ENCODE assay signal across 11 cellular contexts in genomic region chr19:5586300-5587070, GRCh38. TPM values are rescaled to one million over a fixed set of nuclear protein-coding genes. Genes with fewer than 3 reads are reported as not detected.
DNase-seq lines count a peak whose midpoint lies in the region; ATAC-seq, FAIRE-seq and TF ChIP-seq lines count a peak whose summit lies in the region.
"Had no signal": no experiment of that assay in that cellular context is flagged by ENCODE, and none has a peak within 500 bp of the region (broad histone marks: within the 10 kb centered on the region; RNA-seq: fewer than 3 reads in every experiment).

No MANE protein-coding gene starts in this region.

- in situ Hi-C loops in HepG2 (cut with HindIII; ENCODE audit: extremely low pct_ligation_motif_present, low pct_unique_long_range_greater_than_20kb), result no loop called here

- H3K79me2 ChIP-seq in HepG2 (ENCODE audit: insufficient read depth, low read length) (no peaks in the 10 kb centered on the region), PC-9 (ENCODE audit: low read depth) (no peaks in the 10 kb centered on the region)

- ATAC-seq in activated CD8-positive, alpha-beta T cell treated with anti-CD3 and anti-CD28 coated beads for 36 hours, result peak; percentile 45
- ATAC-seq in activated CD8-positive, alpha-beta T cell treated with anti-CD3 and anti-CD28 coated beads, Interleukin-2, amount 10 ng/mL, durations not matched to agents 7 days and 5 days, result no peak
- ATAC-seq in HepG2 (no peak), GM18502 (IDR thresholded peaks at IDR 0.05; ENCODE audit: poor library complexity, unreplicated experiment) (no peak)
- no peak for ATAC-seq in stimulated activated naive CD8-positive, alpha-beta T cell treated with anti-CD3 and anti-CD28 coated beads, Interleukin-15, Interleukin-2, amounts not matched to agents 100 U/mL and 50 U/mL, for 24 hours

- TF ChIP-seq POLR2A in HepG2 (IDR thresholded peaks at IDR 0.05; ENCODE audit: insufficient read depth in 1 of 2, low read depth in 2 of 2, low read length in 2 of 2), result no peak

- no peaks in the 10 kb centered on the region for H3K9me2 ChIP-seq in PC-9 (ENCODE audit: insufficient read depth)

- peak overlapping the region; percentile 59 for H3K27ac ChIP-seq in angular gyrus (ENCODE audit: low read depth, low read length)
- no peak overlapping the region for H3K27ac ChIP-seq in HepG2 (ENCODE audit: extremely low read length, insufficient read depth, low read length)
- H3K27ac ChIP-seq in PC-9, result no peak overlapping the region
- H3K27ac ChIP-seq: brain microvascular endothelial cell, uterus had no signal

- H2AFZ ChIP-seq in HepG2 (ENCODE audit: low read length) (no peak overlapping the region), PC-9 (no peak overlapping the region)

- no peaks in the 10 kb centered on the region for H3K27me3 Mint-ChIP-seq in activated CD8-positive, alpha-beta T cell treated with anti-CD3 and anti-CD28 coated beads for 36 hours
- no peaks in the 10 kb centered on the region for H3K27me3 Mint-ChIP-seq in activated CD8-positive, alpha-beta T cell treated with anti-CD3 and anti-CD28 coated beads, Interleukin-2, amount 10 ng/mL, durations not matched to agents 7 days and 5 days (ENCODE audit: low read depth)

- CTCF ChIA-PET in activated CD8-positive, alpha-beta T cell treated with anti-CD3 and anti-CD28 coated beads for 36 hours (lab: Charles Lee), result interaction anchor here (1.0 kb wide), 1 partner anchor 103 kb away, joined by 5 read pairs; the partner anchor contains the start of gene RPL36
- CTCF ChIA-PET in activated CD8-positive, alpha-beta T cell treated with anti-CD3 and anti-CD28 coated beads, Interleukin-2, amount 10 ng/mL, durations not matched to agents 7 days and 5 days (lab: Charles Lee), result interaction anchor here (1.1 kb wide), 1 partner anchor 39 kb away, joined by 3 read pairs; no protein-coding TSS in a partner anchor
- CTCF ChIA-PET in HepG2 (lab: Yijun Ruan, JAX; ENCODE audit: low intra/inter-chr PET ratio, low total read pairs) (no interaction called here), PC-9 (lab: Charles Lee) (no interaction called here)

- H3F3A ChIP-seq in PC-9 (ENCODE audit: insufficient read depth, low read depth), result no peaks in the 10 kb centered on the region

- H3K36me3 Mint-ChIP-seq in activated CD8-positive, alpha-beta T cell treated with anti-CD3 and anti-CD28 coated beads for 36 hours (ENCODE audit: low read depth), result peaks cover 40% of the 10 kb centered on the region
- peaks cover 32% of the 10 kb centered on the region for H3K36me3 Mint-ChIP-seq in activated CD8-positive, alpha-beta T cell treated with anti-CD3 and anti-CD28 coated beads, Interleukin-2, amount 10 ng/mL, durations not matched to agents 7 days and 5 days (ENCODE audit: low read depth)

- no peak overlapping the region for H3K4me3 Mint-ChIP-seq in activated CD8-positive, alpha-beta T cell treated with anti-CD3 and anti-CD28 coated beads for 36 hours
- H3K4me3 Mint-ChIP-seq in activated CD8-positive, alpha-beta T cell treated with anti-CD3 and anti-CD28 coated beads, Interleukin-2, amount 10 ng/mL, durations not matched to agents 7 days and 5 days, result no peak overlapping the region

- no peaks in the 10 kb centered on the region for H3K9me3 Mint-ChIP-seq in activated CD8-positive, alpha-beta T cell treated with anti-CD3 and anti-CD28 coated beads for 36 hours
- H3K9me3 Mint-ChIP-seq in activated CD8-positive, alpha-beta T cell treated with anti-CD3 and anti-CD28 coated beads, Interleukin-2, amount 10 ng/mL, durations not matched to agents 7 days and 5 days (ENCODE audit: insufficient read depth), result no peaks in the 10 kb centered on the region

- H3K4me2 ChIP-seq in HepG2 (ENCODE audit: low read depth, low read length) (no peak overlapping the region), PC-9 (no peak overlapping the region)

- H4K20me1 ChIP-seq in HepG2 (ENCODE audit: insufficient read depth, low read length), result no peaks in the 10 kb centered on the region
- H4K20me1 ChIP-seq in PC-9 (ENCODE audit: insufficient read depth), result no peaks in the 10 kb centered on the region

- 89% methylated on average over 15 of the region's 26 CpGs for WGBS in HepG2 (ENCODE audit: low lambda C conversion rate)

- H3K4me3 ChIP-seq in HepG2 (replicated peaks in 1 of 3; ENCODE audit: insufficient read depth in 1 of 3, low read depth in 2 of 3, low read length in 3 of 3), result no peak overlapping the region
- no peak overlapping the region for H3K4me3 ChIP-seq in PC-9
- H3K4me3 ChIP-seq: uterus had no signal

- DNase-seq in activated CD8-positive, alpha-beta T cell treated with anti-CD3 and anti-CD28 coated beads for 36 hours, result no peak
- no peak for DNase-seq in activated CD8-positive, alpha-beta T cell treated with anti-CD3 and anti-CD28 coated beads, Interleukin-2, amount 10 ng/mL, durations not matched to agents 7 days and 5 days
- DNase-seq in HepG2 (ENCODE audit: low spot score) (no peak), SW 1271 (lab: John Stamatoyannopoulos, UW) (no peak), PC-9 (no peak)
- peak; percentile 10 for DNase-seq in stimulated activated naive CD8-positive, alpha-beta T cell treated with anti-CD3 and anti-CD28 coated beads, Interleukin-15, Interleukin-2, amounts not matched to agents 100 U/mL and 50 U/mL, for 24 hours

- BruUV-seq in HepG2 (replicated peaks; lab: Mats Ljungman, UMichigan), result no TSS peak
- BruUV-seq in PC-9 (replicated peaks; lab: Mats Ljungman, UMichigan), result no TSS peak

- POLR2A ChIA-PET in activated CD8-positive, alpha-beta T cell treated with anti-CD3 and anti-CD28 coated beads for 36 hours (lab: Charles Lee), result interaction anchor here (0.6 to 1.6 kb wide), 5 partner anchors 9 to 101 kb away, joined by 3 to 5 read pairs (median 3); no protein-coding TSS in a partner anchor
- POLR2A ChIA-PET in activated CD8-positive, alpha-beta T cell treated with anti-CD3 and anti-CD28 coated beads, Interleukin-2, amount 10 ng/mL, durations not matched to agents 7 days and 5 days (lab: Charles Lee), result interaction anchor here (0.5 kb wide), 1 partner anchor 1044 kb away, joined by 3 read pairs; no protein-coding TSS in a partner anchor
- POLR2A ChIA-PET in HepG2 (lab: Yijun Ruan, JAX) (no interaction called here), PC-9 (lab: Charles Lee; ENCODE audit: unreplicated experiment) (no interaction called here)

- no peak for FAIRE-seq in HepG2 (lab: Jason Lieb, UNC)
- FAIRE-seq: GM19239 had no signal

- no peak overlapping the region for H3K9ac ChIP-seq in HepG2 (ENCODE audit: insufficient read depth, low read depth, low read length)

- peaks cover 27 to 48% of the 10 kb centered on the region in 2 experiments; a peak in 4 of 5 replicates for H3K36me3 ChIP-seq in HepG2 (replicated peaks in 1 of 2; ENCODE audit: control insufficient read depth in 1 of 2, insufficient read depth in 2 of 2, low read length in 2 of 2)
- H3K36me3 ChIP-seq in PC-9 (ENCODE audit: low read depth), result no peaks in the 10 kb centered on the region
- H3K36me3 ChIP-seq: uterus had no signal

- peaks cover 17% of the 10 kb centered on the region for H3K4me1 ChIP-seq in HepG2 (ENCODE audit: insufficient read depth, low read length)
- H3K4me1 ChIP-seq in PC-9 (replicated peaks; ENCODE audit: insufficient read depth), result no peaks in the 10 kb centered on the region
- H3K4me1 ChIP-seq: uterus had no signal

- H3K4me1 Mint-ChIP-seq in activated CD8-positive, alpha-beta T cell treated with anti-CD3 and anti-CD28 coated beads for 36 hours (ENCODE audit: low read depth), result peaks cover 20% of the 10 kb centered on the region
- H3K4me1 Mint-ChIP-seq in activated CD8-positive, alpha-beta T cell treated with anti-CD3 and anti-CD28 coated beads, Interleukin-2, amount 10 ng/mL, durations not matched to agents 7 days and 5 days (ENCODE audit: low read depth), result peaks cover 13% of the 10 kb centered on the region

- no peak for TF ChIP-seq CTCF in activated CD8-positive, alpha-beta T cell treated with anti-CD3 and anti-CD28 coated beads for 36 hours (IDR thresholded peaks at IDR 0.05)
- TF ChIP-seq CTCF in HepG2 (CRISPR knock-in tag; IDR thresholded peaks at IDR 0.05), result no peak
- TF ChIP-seq CTCF in PC-9 (conservative IDR thresholded peaks at IDR 0.05), result no peak

- TF ChIP-seq EP300 in HepG2 (IDR thresholded peaks at IDR 0.05; ENCODE audit: low read depth in 2 of 2, low read length in 2 of 2) (no peak), HepG2 (CRISPR knock-in tag; IDR thresholded peaks at IDR 0.05; ENCODE audit: borderline replicate concordance) (no peak)

- no peak for TF ChIP-seq RAD21 in HepG2 (CRISPR knock-in tag; IDR thresholded peaks at IDR 0.05)

- H3K9me3 ChIP-seq in HepG2 (ENCODE audit: low read length) (no peaks in the 10 kb centered on the region), PC-9 (ENCODE audit: insufficient read depth, low read depth) (no peaks in the 10 kb centered on the region)
- H3K9me3 ChIP-seq: uterus had no signal

- no peaks in the 10 kb centered on the region for H3K27me3 ChIP-seq in HepG2 (ENCODE audit: control insufficient read depth in 1 of 2, insufficient read depth in 2 of 2, low read length in 2 of 2)
- no peaks in the 10 kb centered on the region for H3K27me3 ChIP-seq in PC-9 (ENCODE audit: insufficient read depth, low read depth)
- H3K27me3 ChIP-seq: brain microvascular endothelial cell, uterus had no signal

- peak overlapping the region; percentile 52 for H3K27ac Mint-ChIP-seq in activated CD8-positive, alpha-beta T cell treated with anti-CD3 and anti-CD28 coated beads for 36 hours
- no peak overlapping the region for H3K27ac Mint-ChIP-seq in activated CD8-positive, alpha-beta T cell treated with anti-CD3 and anti-CD28 coated beads, Interleukin-2, amount 10 ng/mL, durations not matched to agents 7 days and 5 days

- intact Hi-C loops in activated CD8-positive, alpha-beta T cell treated with anti-CD3 and anti-CD28 coated beads for 36 hours (cut with micrococcal nuclease), result no loop called here
- intact Hi-C loops in HepG2 (cut with micrococcal nuclease; ENCODE audit: unreplicated experiment) (no loop called here), PC-9 (cut with micrococcal nuclease; ENCODE audit: unreplicated experiment) (no loop called here)

RNA-seq across cellular contexts. Expression of gene TINCR, which starts 18.7 kb away (rescaled TPM):
- under 1 TPM; 0.38 to 0.50 TPM for total RNA-seq in activated CD8-positive, alpha-beta T cell treated with anti-CD3 and anti-CD28 coated beads for 36 hours
- under 1 TPM; 0.26 to 0.68 TPM for total RNA-seq in activated CD8-positive, alpha-beta T cell treated with anti-CD3 and anti-CD28 coated beads, Interleukin-2, amount 10 ng/mL, durations not matched to agents 7 days and 5 days
- total RNA-seq in HepG2 (2016; rRNA removed; fragmentation: Illumina TruSeq; extraction: Trizol) (0.04 and 0.33 TPM in 2 replicates), PC-9 (2021) (4.4 and 8.0 TPM in 2 replicates)
- not detected in 2 replicates for total RNA-seq in HepG2 (2016; cell fraction: cytosol; rRNA removed; fragmentation: Illumina TruSeq; extraction: Trizol; ENCODE audit: low read depth)
- total RNA-seq in HepG2 (2016; cell fraction: insoluble cytoplasmic fraction; rRNA removed; fragmentation: Illumina TruSeq; extraction: Trizol), result 0.28 and 0.39 TPM in 2 replicates
- total RNA-seq in HepG2 (2016; cell fraction: membrane; rRNA removed; fragmentation: Illumina TruSeq; extraction: Trizol), result 0.07 TPM in 1 of 2 replicates, not detected in the other
- 0.09 TPM in 1 of 2 replicates, not detected in the other for total RNA-seq in HepG2 (2016; cell fraction: nucleus; rRNA removed; fragmentation: Illumina TruSeq; extraction: Trizol)
- polyA plus RNA-seq in HepG2 (2011; rRNA removed), result 0.17 and 0.30 TPM in 2 replicates
- polyA plus RNA-seq in HepG2 (2011; cell fraction: cytosol; rRNA removed), result 0.15 and 0.22 TPM in 2 replicates
- 0.53 and 0.68 TPM in 2 replicates for polyA plus RNA-seq in HepG2 (2011; cell fraction: nucleus; rRNA removed)
- 0.08 and 0.59 TPM in 2 replicates for polyA plus RNA-seq in HepG2 (2012)
- 0.03 and 0.40 TPM in 2 replicates for polyA plus RNA-seq in HepG2 (2016; cell fraction: cytosol; fragmentation: Illumina TruSeq; extraction: Trizol; ENCODE audit: low read depth)
- polyA plus RNA-seq in HepG2 (2016; cell fraction: insoluble cytoplasmic fraction; fragmentation: Illumina TruSeq; extraction: Trizol; ENCODE audit: low read depth), result 0.17 TPM in 1 of 2 replicates, not detected in the other
- 0.12 and 0.14 TPM in 2 replicates for polyA plus RNA-seq in HepG2 (2016; cell fraction: membrane; fragmentation: Illumina TruSeq; extraction: Trizol; ENCODE audit: low read depth)
- 0.12 and 0.45 TPM in 2 replicates for polyA plus RNA-seq in HepG2 (2016; cell fraction: nucleus; fragmentation: Illumina TruSeq; extraction: Trizol; ENCODE audit: insufficient read depth, low read depth)
- 0.30 and 7.6 TPM in 2 replicates for polyA minus RNA-seq in HepG2 (2011; rRNA and poly(A)+ RNA removed; ENCODE audit: low replicate concordance)
- not detected in 2 replicates for polyA minus RNA-seq in HepG2 (2011; cell fraction: cytosol; rRNA and poly(A)+ RNA removed)
- 0.62 TPM in 1 of 2 replicates, not detected in the other for polyA minus RNA-seq in HepG2 (2011; cell fraction: nucleus; rRNA and poly(A)+ RNA removed)

RNA-seq across cellular contexts. Expression of gene SAFB2, which starts 36.1 kb away (rescaled TPM):
- total RNA-seq in activated CD8-positive, alpha-beta T cell treated with anti-CD3 and anti-CD28 coated beads for 36 hours, result 10 to 100 TPM; 70.8 to 78.0 TPM
- 10 to 100 TPM; 84.2 to 96.6 TPM for total RNA-seq in activated CD8-positive, alpha-beta T cell treated with anti-CD3 and anti-CD28 coated beads, Interleukin-2, amount 10 ng/mL, durations not matched to agents 7 days and 5 days
- total RNA-seq in HepG2 (2016; rRNA removed; fragmentation: Illumina TruSeq; extraction: Trizol), result 22.9 and 31.5 TPM in 2 replicates
- 28.6 and 30.0 TPM in 2 replicates for total RNA-seq in HepG2 (2016; cell fraction: cytosol; rRNA removed; fragmentation: Illumina TruSeq; extraction: Trizol; ENCODE audit: low read depth)
- 16.7 and 28.5 TPM in 2 replicates for total RNA-seq in HepG2 (2016; cell fraction: insoluble cytoplasmic fraction; rRNA removed; fragmentation: Illumina TruSeq; extraction: Trizol)
- total RNA-seq in HepG2 (2016; cell fraction: membrane; rRNA removed; fragmentation: Illumina TruSeq; extraction: Trizol), result 18.7 and 21.5 TPM in 2 replicates
- 38.9 and 43.4 TPM in 2 replicates for total RNA-seq in HepG2 (2016; cell fraction: nucleus; rRNA removed; fragmentation: Illumina TruSeq; extraction: Trizol)
- polyA plus RNA-seq in HepG2 (2011; rRNA removed), result 11.2 and 16.8 TPM in 2 replicates
- 4.4 and 7.8 TPM in 2 replicates for polyA plus RNA-seq in HepG2 (2011; cell fraction: cytosol; rRNA removed)
- 123 and 130 TPM in 2 replicates for polyA plus RNA-seq in HepG2 (2011; cell fraction: nucleus; rRNA removed)
- polyA plus RNA-seq in HepG2 (2012), result 34.2 and 41.5 TPM in 2 replicates
- 7.4 and 9.0 TPM in 2 replicates for polyA plus RNA-seq in HepG2 (2016; cell fraction: cytosol; fragmentation: Illumina TruSeq; extraction: Trizol; ENCODE audit: low read depth)
- polyA plus RNA-seq in HepG2 (2016; cell fraction: insoluble cytoplasmic fraction; fragmentation: Illumina TruSeq; extraction: Trizol; ENCODE audit: low read depth), result 37.3 and 38.4 TPM in 2 replicates
- polyA plus RNA-seq in HepG2 (2016; cell fraction: membrane; fragmentation: Illumina TruSeq; extraction: Trizol; ENCODE audit: low read depth), result 8.7 and 10.4 TPM in 2 replicates
- 110 and 111 TPM in 2 replicates for polyA plus RNA-seq in HepG2 (2016; cell fraction: nucleus; fragmentation: Illumina TruSeq; extraction: Trizol; ENCODE audit: insufficient read depth, low read depth)
- polyA minus RNA-seq in HepG2 (2011; rRNA and poly(A)+ RNA removed; ENCODE audit: low replicate concordance), result 14.4 and 17.7 TPM in 2 replicates
- 7.1 and 9.7 TPM in 2 replicates for polyA minus RNA-seq in HepG2 (2011; cell fraction: cytosol; rRNA and poly(A)+ RNA removed)
- 82.5 and 91.5 TPM in 2 replicates for polyA minus RNA-seq in HepG2 (2011; cell fraction: nucleus; rRNA and poly(A)+ RNA removed)
- total RNA-seq in PC-9 (2021), result 43.1 and 66.1 TPM in 2 replicates

RNA-seq across cellular contexts. Expression of gene SAFB, which starts 36.4 kb away (rescaled TPM):
- 100 to 1,000 TPM; 124 to 132 TPM for total RNA-seq in activated CD8-positive, alpha-beta T cell treated with anti-CD3 and anti-CD28 coated beads for 36 hours
- 100 to 1,000 TPM; 116 to 134 TPM for total RNA-seq in activated CD8-positive, alpha-beta T cell treated with anti-CD3 and anti-CD28 coated beads, Interleukin-2, amount 10 ng/mL, durations not matched to agents 7 days and 5 days
- total RNA-seq in HepG2 (2016; rRNA removed; fragmentation: Illumina TruSeq; extraction: Trizol), result 28.4 and 43.4 TPM in 2 replicates
- total RNA-seq in HepG2 (2016; cell fraction: cytosol; rRNA removed; fragmentation: Illumina TruSeq; extraction: Trizol; ENCODE audit: low read depth), result 14.7 and 17.5 TPM in 2 replicates
- total RNA-seq in HepG2 (2016; cell fraction: insoluble cytoplasmic fraction; rRNA removed; fragmentation: Illumina TruSeq; extraction: Trizol), result 31.2 and 39.6 TPM in 2 replicates
- 15.8 and 15.9 TPM in 2 replicates for total RNA-seq in HepG2 (2016; cell fraction: membrane; rRNA removed; fragmentation: Illumina TruSeq; extraction: Trizol)
- total RNA-seq in HepG2 (2016; cell fraction: nucleus; rRNA removed; fragmentation: Illumina TruSeq; extraction: Trizol), result 52.0 and 55.7 TPM in 2 replicates
- polyA plus RNA-seq in HepG2 (2011; rRNA removed), result 21.0 and 27.2 TPM in 2 replicates
- polyA plus RNA-seq in HepG2 (2011; cell fraction: cytosol; rRNA removed), result 25.0 and 48.1 TPM in 2 replicates
- 153 and 157 TPM in 2 replicates for polyA plus RNA-seq in HepG2 (2011; cell fraction: nucleus; rRNA removed)
- polyA plus RNA-seq in HepG2 (2012), result 55.4 and 72.9 TPM in 2 replicates
- polyA plus RNA-seq in HepG2 (2016; cell fraction: cytosol; fragmentation: Illumina TruSeq; extraction: Trizol; ENCODE audit: low read depth), result 3.6 and 3.8 TPM in 2 replicates
- polyA plus RNA-seq in HepG2 (2016; cell fraction: insoluble cytoplasmic fraction; fragmentation: Illumina TruSeq; extraction: Trizol; ENCODE audit: low read depth), result 67.5 and 86.2 TPM in 2 replicates
- 6.0 and 7.3 TPM in 2 replicates for polyA plus RNA-seq in HepG2 (2016; cell fraction: membrane; fragmentation: Illumina TruSeq; extraction: Trizol; ENCODE audit: low read depth)
- 107 and 108 TPM in 2 replicates for polyA plus RNA-seq in HepG2 (2016; cell fraction: nucleus; fragmentation: Illumina TruSeq; extraction: Trizol; ENCODE audit: insufficient read depth, low read depth)
- polyA minus RNA-seq in HepG2 (2011; rRNA and poly(A)+ RNA removed; ENCODE audit: low replicate concordance), result 19.3 and 26.4 TPM in 2 replicates
- polyA minus RNA-seq in HepG2 (2011; cell fraction: cytosol; rRNA and poly(A)+ RNA removed), result 31.4 and 31.7 TPM in 2 replicates
- polyA minus RNA-seq in HepG2 (2011; cell fraction: nucleus; rRNA and poly(A)+ RNA removed), result 66.7 and 69.6 TPM in 2 replicates
- total RNA-seq in PC-9 (2021), result 68.7 and 88.7 TPM in 2 replicates

Comparison
In these comparisons a context has a peak if more than half of its experiments do, and no peak if none do; other contexts are left out.
1. CTCF ChIA-PET loops: an anchor here in activated CD8-positive, alpha-beta T cell treated with anti-CD3 and anti-CD28 coated beads for 36 hours (1.0 kb wide) and activated CD8-positive, alpha-beta T cell treated with anti-CD3 and anti-CD28 coated beads, Interleukin-2, amount 10 ng/mL, durations not matched to agents 7 days and 5 days (1.1 kb wide); none called in HepG2 and PC-9.
2. POLR2A ChIA-PET loops: an anchor here in activated CD8-positive, alpha-beta T cell treated with anti-CD3 and anti-CD28 coated beads for 36 hours (0.6 to 1.6 kb wide) and activated CD8-positive, alpha-beta T cell treated with anti-CD3 and anti-CD28 coated beads, Interleukin-2, amount 10 ng/mL, durations not matched to agents 7 days and 5 days (0.5 kb wide); none called in HepG2 and PC-9.